12 cellular contexts compared by ENCODE assay signal in genomic region chr11:9704620-9705019, GRCh38. TPM values are rescaled to one million over a fixed set of nuclear protein-coding genes. Genes with fewer than 3 reads are reported as not detected.
A peak's percentile ranks its signal among the peaks of the same experiment; 100 is the strongest.
DNase-seq lines count a peak whose midpoint lies in the region; ATAC-seq and TF ChIP-seq lines count a peak whose summit lies in the region.
"Had no signal": no experiment of that assay in that cellular context is flagged by ENCODE, and none has a peak within 500 bp of the region (broad histone marks: within the 10 kb centered on the region; RNA-seq: fewer than 3 reads in every experiment).

No MANE protein-coding gene starts in this region.

- H3K36me3 Mint-ChIP-seq in IgD-negative memory B cell (peaks cover 15% of the 10 kb centered on the region), memory B cell (peaks cover 23% of the 10 kb centered on the region)
- peaks cover 54% of the 10 kb centered on the region for H3K36me3 Mint-ChIP-seq in stimulated activated memory B cell treated with anti-CD40 and anti-IgM and Interleukin-4, amounts not matched to agents 10 μg/mL and 1 μg/mL and 100 μg/mL, for 72 hours
- H3K36me3 Mint-ChIP-seq in stimulated activated naive B cell treated with anti-CD40 and anti-IgM and Interleukin-4, amounts not matched to agents 10 μg/mL and 1 μg/mL and 100 μg/mL, for 72 hours: peaks cover 43 to 58% of the 10 kb centered on the region in 2 donors

- DNase-seq in memory B cell (ENCODE audit: low spot score in 2 of 2): no peak
- DNase-seq in stimulated activated naive B cell treated with anti-CD40 and anti-IgM and Interleukin-4, amounts not matched to agents 10 μg/mL and 1 μg/mL and 100 μg/mL, for 72 hours: no peak
- DNase-seq: GF-D8, H7, IMR-90 had no signal

- H3K27me3 Mint-ChIP-seq in IgD-negative memory B cell: no peaks in the 10 kb centered on the region
- no peaks in the 10 kb centered on the region for H3K27me3 Mint-ChIP-seq in memory B cell
- H3K27me3 Mint-ChIP-seq in stimulated activated memory B cell treated with anti-CD40 and anti-IgM and Interleukin-4, amounts not matched to agents 10 μg/mL and 1 μg/mL and 100 μg/mL, for 72 hours: no peaks in the 10 kb centered on the region
- H3K27me3 Mint-ChIP-seq in stimulated activated naive B cell treated with anti-CD40 and anti-IgM and Interleukin-4, amounts not matched to agents 10 μg/mL and 1 μg/mL and 100 μg/mL, for 72 hours: no peaks in the 10 kb centered on the region

- peak; percentile 87 for ATAC-seq in memory B cell (ENCODE audit: low read depth)
- ATAC-seq in stimulated activated memory B cell treated with anti-CD40 and anti-IgM and Interleukin-4, amounts not matched to agents 10 μg/mL and 1 μg/mL and 100 μg/mL, for 72 hours: peak; percentile 61
- ATAC-seq in GM18519 (IDR thresholded peaks at IDR 0.05; ENCODE audit: low FRiP score, unreplicated experiment): no peak
- ATAC-seq in stimulated activated naive B cell treated with anti-CD40 and anti-IgM and Interleukin-4, amounts not matched to agents 10 μg/mL and 1 μg/mL and 100 μg/mL, for 72 hours (replicated peaks): no peak
- no peak for ATAC-seq in GM18502 (IDR thresholded peaks at IDR 0.05; ENCODE audit: poor library complexity, unreplicated experiment)
- ATAC-seq: A549, GM23338 had no signal

- peaks cover 48 to 64% (median 54%) of the 10 kb centered on the region in 3 donors for H3K4me1 Mint-ChIP-seq in IgD-negative memory B cell
- H3K4me1 Mint-ChIP-seq in memory B cell: peaks cover 51% of the 10 kb centered on the region
- peaks cover 79% of the 10 kb centered on the region for H3K4me1 Mint-ChIP-seq in stimulated activated memory B cell treated with anti-CD40 and anti-IgM and Interleukin-4, amounts not matched to agents 10 μg/mL and 1 μg/mL and 100 μg/mL, for 72 hours
- peaks cover 47 to 76% of the 10 kb centered on the region in 2 donors for H3K4me1 Mint-ChIP-seq in stimulated activated naive B cell treated with anti-CD40 and anti-IgM and Interleukin-4, amounts not matched to agents 10 μg/mL and 1 μg/mL and 100 μg/mL, for 72 hours

- H3K9me3 Mint-ChIP-seq in IgD-negative memory B cell (no peaks in the 10 kb centered on the region), memory B cell (no peaks in the 10 kb centered on the region)
- no peaks in the 10 kb centered on the region for H3K9me3 Mint-ChIP-seq in stimulated activated memory B cell treated with anti-CD40 and anti-IgM and Interleukin-4, amounts not matched to agents 10 μg/mL and 1 μg/mL and 100 μg/mL, for 72 hours
- H3K9me3 Mint-ChIP-seq in stimulated activated naive B cell treated with anti-CD40 and anti-IgM and Interleukin-4, amounts not matched to agents 10 μg/mL and 1 μg/mL and 100 μg/mL, for 72 hours: peaks cover 0 to 2% of the 10 kb centered on the region in 2 donors
- H3K9me3 Mint-ChIP-seq: GM23338 had no signal

- H3K27ac ChIP-seq in C4-2B: peak overlapping the region; percentile 26; the same call in 1 of the 2 replicates
- H3K27ac ChIP-seq: A549 had no signal

- peak overlapping the region; percentile 65 to 87 (median 84) for H3K27ac Mint-ChIP-seq in IgD-negative memory B cell
- peak overlapping the region; percentile 93 for H3K27ac Mint-ChIP-seq in memory B cell
- no peak overlapping the region for H3K27ac Mint-ChIP-seq in stimulated activated memory B cell treated with anti-CD40 and anti-IgM and Interleukin-4, amounts not matched to agents 10 μg/mL and 1 μg/mL and 100 μg/mL, for 72 hours
- H3K27ac Mint-ChIP-seq in stimulated activated naive B cell treated with anti-CD40 and anti-IgM and Interleukin-4, amounts not matched to agents 10 μg/mL and 1 μg/mL and 100 μg/mL, for 72 hours: no peak overlapping the region
- H3K27ac Mint-ChIP-seq: GM23338 had no signal

- H3K4me3 Mint-ChIP-seq in IgD-negative memory B cell: peak overlapping the region; percentile 1 to 76 (median 38)
- peak overlapping the region; percentile 62 for H3K4me3 Mint-ChIP-seq in memory B cell
- peak overlapping the region; percentile 34 for H3K4me3 Mint-ChIP-seq in stimulated activated memory B cell treated with anti-CD40 and anti-IgM and Interleukin-4, amounts not matched to agents 10 μg/mL and 1 μg/mL and 100 μg/mL, for 72 hours
- no peak overlapping the region for H3K4me3 Mint-ChIP-seq in stimulated activated naive B cell treated with anti-CD40 and anti-IgM and Interleukin-4, amounts not matched to agents 10 μg/mL and 1 μg/mL and 100 μg/mL, for 72 hours
- H3K4me3 Mint-ChIP-seq: GM23338 had no signal

- no peak for TF ChIP-seq CTCF in C4-2B (conservative IDR thresholded peaks at IDR 0.05)

RNA-seq across cellular contexts. Expression of gene SWAP70, which starts 40.7 kb away (rescaled TPM):
- polyA plus RNA-seq in IgD-negative memory B cell: 298 TPM

Comparison
In these comparisons a context has a peak if more than half of its experiments do, and no peak if none do; other contexts are left out.
1. H3K27ac Mint-ChIP-seq: peak in IgD-negative memory B cell (3 of 3) and memory B cell (single experiment); none in stimulated activated memory B cell treated with anti-CD40 and anti-IgM and Interleukin-4, amounts not matched to agents 10 μg/mL and 1 μg/mL and 100 μg/mL, for 72 hours (single experiment) and stimulated activated naive B cell treated with anti-CD40 and anti-IgM and Interleukin-4, amounts not matched to agents 10 μg/mL and 1 μg/mL and 100 μg/mL, for 72 hours (single experiment).
2. H3K4me3 Mint-ChIP-seq: peak in IgD-negative memory B cell (4 of 4), memory B cell (single experiment) and stimulated activated memory B cell treated with anti-CD40 and anti-IgM and Interleukin-4, amounts not matched to agents 10 μg/mL and 1 μg/mL and 100 μg/mL, for 72 hours (single experiment); none in stimulated activated naive B cell treated with anti-CD40 and anti-IgM and Interleukin-4, amounts not matched to agents 10 μg/mL and 1 μg/mL and 100 μg/mL, for 72 hours (0 of 2).
3. ATAC-seq: peak in memory B cell (single experiment) and stimulated activated memory B cell treated with anti-CD40 and anti-IgM and Interleukin-4, amounts not matched to agents 10 μg/mL and 1 μg/mL and 100 μg/mL, for 72 hours (single experiment); none in GM18519 (single experiment), stimulated activated naive B cell treated with anti-CD40 and anti-IgM and Interleukin-4, amounts not matched to agents 10 μg/mL and 1 μg/mL and 100 μg/mL, for 72 hours (0 of 2) and GM18502 (single experiment).